In genomic region chr6:13765570-13765969, GRCh38 we compare ENCODE assay signal across 13 cellular contexts. TPM values are rescaled to one million over a fixed set of nuclear protein-coding genes. Genes with fewer than 3 reads are reported as not detected.
DNase-seq lines count a peak whose midpoint lies in the region; ATAC-seq and TF ChIP-seq lines count a peak whose summit lies in the region.
"Had no signal": no experiment of that assay in that cellular context is flagged by ENCODE, and none has a peak within 500 bp of the region (broad histone marks: within the 10 kb centered on the region; RNA-seq: fewer than 3 reads in every experiment).

No MANE protein-coding gene starts in this region.

- DNase-seq in ELR (ENCODE audit: low read depth) (peak; percentile 11), M059J (ENCODE audit: low read depth) (peak; percentile 34), amniotic epithelial cell (ENCODE audit: low read depth) (peak; percentile 70), mesothelial cell of epicardium (ENCODE audit: low spot score in 2 of 2, unreplicated experiment in 2 of 2) (no peak), SW480 (ENCODE audit: low spot score) (no peak), cortex of kidney (lab: John Stamatoyannopoulos, UW) (no peak), SIG-M5 treated with dmso at 0.1 percent for 504 hours (lab: John Stamatoyannopoulos, UW; ENCODE audit: unreplicated experiment) (no peak)
- DNase-seq: naive thymus-derived CD8-positive, alpha-beta T cell; right cardiac atrium; stimulated activated naive CD8-positive, alpha-beta T cell treated with anti-CD3 and anti-CD28 coated beads, Interleukin-15, Interleukin-2, amounts not matched to agents 100 U/mL and 50 U/mL, for 24 hours had no signal

- no peak for TF ChIP-seq CTCF in mesothelial cell of epicardium (IDR thresholded peaks at IDR 0.05; ENCODE audit: unreplicated experiment)

- no peaks in the 10 kb centered on the region for H3K27me3 Mint-ChIP-seq in mesothelial cell of epicardium (ENCODE audit: low read depth)

- H3K9me3 Mint-ChIP-seq in mesothelial cell of epicardium, result no peaks in the 10 kb centered on the region
- H3K9me3 Mint-ChIP-seq: naive thymus-derived CD8-positive, alpha-beta T cell; WTC11 had no signal

- peaks cover 37% of the 10 kb centered on the region for H3K4me1 Mint-ChIP-seq in mesothelial cell of epicardium

- peak overlapping the region; percentile 97 for H3K27ac Mint-ChIP-seq in mesothelial cell of epicardium
- H3K27ac Mint-ChIP-seq: WTC11 had no signal

- no peak for ATAC-seq in HG03432 (IDR thresholded peaks at IDR 0.05; ENCODE audit: unreplicated experiment)
- ATAC-seq: gastroesophageal sphincter; naive thymus-derived CD8-positive, alpha-beta T cell; stimulated activated naive CD8-positive, alpha-beta T cell treated with anti-CD3 and anti-CD28 coated beads, Interleukin-15, Interleukin-2, amounts not matched to agents 100 U/mL and 50 U/mL, for 24 hours; WTC11 had no signal

- H3K4me3 Mint-ChIP-seq in mesothelial cell of epicardium, result peak overlapping the region; percentile 1
- H3K4me3 Mint-ChIP-seq: WTC11 had no signal

- H3K36me3 Mint-ChIP-seq in mesothelial cell of epicardium, result no peaks in the 10 kb centered on the region
- H3K36me3 Mint-ChIP-seq: naive thymus-derived CD8-positive, alpha-beta T cell; WTC11 had no signal

RNA-seq across cellular contexts. Expression of gene MCUR1, which starts 48.8 kb away (rescaled TPM):
- 26.9 and 37.1 TPM in 2 replicates for total RNA-seq in M059J (2014; rRNA removed; shearing (Covaris generic))
- 18.1 to 21.7 TPM (median 19.8 TPM) in 3 replicates for total RNA-seq in mesothelial cell of epicardium

RNA-seq across cellular contexts. Expression of gene RANBP9, which starts 53.9 kb away (rescaled TPM):
- total RNA-seq in M059J (2014; rRNA removed; shearing (Covaris generic)), result 45.7 and 67.4 TPM in 2 replicates
- total RNA-seq in mesothelial cell of epicardium, result 45.5 to 46.9 TPM (median 45.8 TPM) in 3 replicates

Comparison
In these comparisons a context has a peak if more than half of its experiments do, and no peak if none do; other contexts are left out.
1. DNase-seq: peak in ELR (single experiment), M059J (single experiment) and amniotic epithelial cell (single experiment); none in mesothelial cell of epicardium (0 of 2), SW480 (single experiment), cortex of kidney (single experiment) and SIG-M5 treated with dmso at 0.1 percent for 504 hours (single experiment).